Comparison of ENCODE assay signal across 16 cellular contexts in genomic region chr20:31872406-31872805, GRCh38.
A peak's percentile ranks its signal among the peaks of the same experiment; 100 is the strongest.
DNase-seq lines count a peak whose midpoint lies in the region; ATAC-seq and TF ChIP-seq lines count a peak whose summit lies in the region.
"Had no signal": no experiment of that assay in that cellular context is flagged by ENCODE, and none has a peak within 500 bp of the region (broad histone marks: within the 10 kb centered on the region; RNA-seq: fewer than 3 reads in every experiment).

No MANE protein-coding gene starts in this region.

- peak overlapping the region in 1 of 3 experiments; percentile 22 for H3K27ac Mint-ChIP-seq in nephron
- H3K27ac Mint-ChIP-seq: B cell; CD4-positive, alpha-beta T cell had no signal

- peaks cover 8% of the 10 kb centered on the region for H3K27me3 Mint-ChIP-seq in nephron (ENCODE audit: low read depth)

- no peak for ATAC-seq in GM18868 (IDR thresholded peaks at IDR 0.05; ENCODE audit: unreplicated experiment)

- H3K36me3 Mint-ChIP-seq in nephron (ENCODE audit: low read depth): peaks cover 4% of the 10 kb centered on the region

- H3K9me3 Mint-ChIP-seq in nephron: no peaks in the 10 kb centered on the region
- H3K9me3 Mint-ChIP-seq: CD4-positive, alpha-beta T cell; IgD-negative memory B cell had no signal

- peaks cover 14% of the 10 kb centered on the region for H3K4me1 Mint-ChIP-seq in nephron

- peak overlapping the region in 2 of 3 experiments; percentile 11 to 27 for H3K4me3 Mint-ChIP-seq in nephron
- H3K4me3 Mint-ChIP-seq: B cell; CD4-positive, alpha-beta T cell had no signal

- DNase-seq in NCI-H2029 (lab: John Stamatoyannopoulos, UW) (peak; percentile 25), NCI-H2029 treated with DMSO at 0.1 percent for 48 hours (lab: John Stamatoyannopoulos, UW) (no peak), NCI-H510A treated with DMSO at 0.1 percent for 48 hours (lab: John Stamatoyannopoulos, UW) (peak; percentile 32), AG08395 (ENCODE audit: low spot score) (no peak), NCI-H748 (lab: John Stamatoyannopoulos, UW; ENCODE audit: unreplicated experiment) (no peak)
- DNase-seq: 8988T; ACHN; C1 segment of cervical spinal cord; Calu3; CD4-positive, alpha-beta T cell; DMS 273 treated with DMSO at 0.1 percent for 48 hours; GF-D8 had no signal

- no peak for TF ChIP-seq CTCF in nephron (IDR thresholded peaks at IDR 0.05; ENCODE audit: unreplicated experiment in 3 of 3)

Comparison
In these comparisons a context has a peak if more than half of its experiments do, and no peak if none do; other contexts are left out.
1. DNase-seq: peak in NCI-H2029 (single experiment) and NCI-H510A treated with DMSO at 0.1 percent for 48 hours (single experiment); none in NCI-H2029 treated with DMSO at 0.1 percent for 48 hours (single experiment), AG08395 (single experiment) and NCI-H748 (single experiment).